Comparison of ENCODE assay signal across 2 cellular contexts in genomic region chr11:44761546-44761961, GRCh38.
TF ChIP-seq lines count a peak whose summit lies in the region.

No MANE protein-coding gene starts in this region.

TF ChIP-seq in IMR-90, 13 proteins besides CTCF, POLR2A, EP300 and RAD21:
- TF ChIP-seq MAFK (IDR thresholded peaks at IDR 0.05; ENCODE audit: low read depth, low read length) = no peak
- TF ChIP-seq CHD1 (IDR thresholded peaks at IDR 0.05; ENCODE audit: low read depth, low read length) = no peak
- no peak for TF ChIP-seq NFE2L2 (IDR thresholded peaks at IDR 0.05; ENCODE audit: low read depth, low read length)
- no peak for TF ChIP-seq FOS (IDR thresholded peaks at IDR 0.05; ENCODE audit: low read depth, low read length)
- TF ChIP-seq BHLHE40 (IDR thresholded peaks at IDR 0.05; ENCODE audit: low read depth, low read length) = no peak
TF ChIP-seq in IMR-90: peak in this region for 0.

TF ChIP-seq in H1, 55 proteins besides CTCF, POLR2A, EP300 and RAD21:
- no peak for TF ChIP-seq ATF2 (IDR thresholded peaks at IDR 0.05; ENCODE audit: low read length)
- no peak for TF ChIP-seq BACH1 (IDR thresholded peaks at IDR 0.05; ENCODE audit: low read length)
- TF ChIP-seq TEAD4 (IDR thresholded peaks at IDR 0.05; ENCODE audit: low read depth, low read length) = no peak
- no peak for TF ChIP-seq ATF3 (IDR thresholded peaks at IDR 0.05; ENCODE audit: insufficient read depth, low read depth, low read length)
- TF ChIP-seq TAF7 (optimal IDR thresholded peaks at IDR 0.05; ENCODE audit: borderline replicate concordance, low read depth, low read length) = no peak
TF ChIP-seq in H1: peak in this region for 0.
